ENCODE assay signal across 26 cellular contexts in genomic region chr10:58665361-58665760, GRCh38.
A peak's percentile ranks its signal among the peaks of the same experiment; 100 is the strongest.
DNase-seq lines count a peak whose midpoint lies in the region; ATAC-seq and TF ChIP-seq lines count a peak whose summit lies in the region.
"Had no signal": no experiment of that assay in that cellular context is flagged by ENCODE, and none has a peak within 500 bp of the region (broad histone marks: within the 10 kb centered on the region; RNA-seq: fewer than 3 reads in every experiment).

No MANE protein-coding gene starts in this region.

- H3K27me3 Mint-ChIP-seq in immature natural killer cell (ENCODE audit: low read depth in 3 of 3), result no peaks in the 10 kb centered on the region
- H3K27me3 Mint-ChIP-seq: activated CD4-positive, alpha-beta memory T cell treated with anti-CD3 and anti-CD28 coated beads for 36 hours; activated naive CD4-positive, alpha-beta T cell treated with anti-CD3 and anti-CD28 coated beads, Interleukin-2, amount 50 U/mL, for 24 hours; activated T-cell treated with anti-CD3 and anti-CD28 coated beads, Interleukin-2, amount 50 U/mL, for 24 hours; CD4-positive, alpha-beta memory T cell had no signal

- H3K27me3 ChIP-seq in GM23248 (replicated peaks; ENCODE audit: insufficient read depth) (no peaks in the 10 kb centered on the region), ascending aorta (no peaks in the 10 kb centered on the region), prostate gland (replicated peaks; ENCODE audit: insufficient read depth) (no peaks in the 10 kb centered on the region), Karpas-422 (ENCODE audit: low read length) (no peaks in the 10 kb centered on the region)
- H3K27me3 ChIP-seq: brain microvascular endothelial cell, neutrophil had no signal

- intact Hi-C loops in ascending aorta (cut with DNase I) (no loop called here), prostate gland (cut with DNase I) (no loop called here)

- H4K20me1 ChIP-seq in GM23248 (ENCODE audit: insufficient read depth), result no peaks in the 10 kb centered on the region; the same call in 1 of the 2 replicates
- no peaks in the 10 kb centered on the region for H4K20me1 ChIP-seq in Karpas-422 (ENCODE audit: insufficient read depth, low read depth, low read length)

- peaks cover 53% of the 10 kb centered on the region for H3K4me1 ChIP-seq in GM23248 (ENCODE audit: insufficient read depth)
- peaks cover 0 to 6% of the 10 kb centered on the region in 2 donors for H3K4me1 ChIP-seq in ascending aorta
- no peaks in the 10 kb centered on the region for H3K4me1 ChIP-seq in prostate gland (replicated peaks)
- no peaks in the 10 kb centered on the region for H3K4me1 ChIP-seq in Karpas-422 (ENCODE audit: low read length)

- DNase-seq in GM23248, result no peak
- DNase-seq in ascending aorta (ENCODE audit: low spot score in 2 of 2), result no peak
- no peak for DNase-seq in immature natural killer cell
- DNase-seq in prostate gland (ENCODE audit: low spot score), result no peak
- no peak for DNase-seq in stimulated activated CD4-positive, alpha-beta T cell treated with anti-CD3 and anti-CD28 coated beads, Interleukin-4, amount 100 ng/mL, for 4 hours
- no peak for DNase-seq in activated CD4-positive, CD25-positive, alpha-beta regulatory T cell treated with anti-CD3 and anti-CD28 coated beads, Interleukin-2, amount 50 U/mL, for 72 hours
- DNase-seq in Karpas-422, result no peak
- DNase-seq: activated CD4-positive, alpha-beta memory T cell treated with anti-CD3 and anti-CD28 coated beads for 36 hours; activated T-cell treated with anti-CD3 and anti-CD28 coated beads, Interleukin-2, amount 50 U/mL, for 24 hours; kidney glomerular epithelial cell; NCI-H2081 treated with DMSO at 0.1 percent for 48 hours; NCI-H524; right cardiac atrium; Right ventricle myocardium superior; stimulated activated naive CD4-positive, alpha-beta T cell; trophoblast cell had no signal

- H3K79me2 ChIP-seq in GM23248 (ENCODE audit: insufficient read depth) (peaks cover 85% of the 10 kb centered on the region), Karpas-422 (ENCODE audit: low read length) (no peaks in the 10 kb centered on the region)

- H3K9me2 ChIP-seq in GM23248 (ENCODE audit: insufficient read depth) (no peaks in the 10 kb centered on the region), Karpas-422 (replicated peaks; ENCODE audit: insufficient read depth, low read length) (no peaks in the 10 kb centered on the region)

- TF ChIP-seq POLR2A in prostate gland (IDR thresholded peaks at IDR 0.05), result no peak

- peak overlapping the region in 3 of 6 donors; percentile 18 to 56 (median 27) for H3K27ac Mint-ChIP-seq in immature natural killer cell
- H3K27ac Mint-ChIP-seq: activated CD4-positive, alpha-beta memory T cell treated with anti-CD3 and anti-CD28 coated beads for 36 hours; activated naive CD4-positive, alpha-beta T cell treated with anti-CD3 and anti-CD28 coated beads, Interleukin-2, amount 50 U/mL, for 24 hours; activated T-cell treated with anti-CD3 and anti-CD28 coated beads, Interleukin-2, amount 50 U/mL, for 24 hours; GM23338 had no signal

- H3K9me3 ChIP-seq in GM23248 (ENCODE audit: low read depth) (no peaks in the 10 kb centered on the region), ascending aorta (peaks cover 0 to 17% of the 10 kb centered on the region in 2 donors), prostate gland (no peaks in the 10 kb centered on the region), Karpas-422 (ENCODE audit: low read length) (no peaks in the 10 kb centered on the region)
- H3K9me3 ChIP-seq: mucosa of descending colon, neutrophil had no signal

- TF ChIP-seq CTCF in ascending aorta (IDR thresholded peaks at IDR 0.05) (no peak), prostate gland (IDR thresholded peaks at IDR 0.05) (no peak)

- in situ Hi-C loops in GM23248 (cut with MboI), result no loop called here

- peak overlapping the region in 4 of 5 donors; percentile 33 to 77 (median 65) for H3K4me3 Mint-ChIP-seq in immature natural killer cell
- H3K4me3 Mint-ChIP-seq: activated CD4-positive, alpha-beta memory T cell treated with anti-CD3 and anti-CD28 coated beads for 36 hours; activated T-cell treated with anti-CD3 and anti-CD28 coated beads, Interleukin-2, amount 50 U/mL, for 24 hours; GM23338 had no signal

- H3F3A ChIP-seq in GM23248 (ENCODE audit: insufficient read depth), result peaks cover 46% of the 10 kb centered on the region

- peak overlapping the region; percentile 58 for H3K9ac ChIP-seq in GM23248
- no peak overlapping the region for H3K9ac ChIP-seq in Karpas-422 (ENCODE audit: low read length)

- peaks cover 37 to 40% of the 10 kb centered on the region in 2 donors for H3K4me1 Mint-ChIP-seq in immature natural killer cell

- ATAC-seq in GM21390 (IDR thresholded peaks at IDR 0.05; ENCODE audit: unreplicated experiment), result no peak
- ATAC-seq: esophagus mucosa, GM23338 had no signal

- peak overlapping the region; percentile 74 for H3K4me2 ChIP-seq in GM23248 (ENCODE audit: unreplicated experiment)
- H3K4me2 ChIP-seq in Karpas-422 (ENCODE audit: low read depth, low read length, poor library complexity, severe bottlenecking), result no peak overlapping the region

- WGBS in GM23248 (ENCODE audit: low coverage in 1 of 2, low lambda C conversion rate in 2 of 2, missing lambda C conversion rate in 2 of 2), 2 experiments, result 37 to 40% methylated on average over 3 of the region's 3 CpGs
- 26% methylated on average over 3 of the region's 3 CpGs for WGBS in prostate gland

- H3K36me3 Mint-ChIP-seq in immature natural killer cell, result peaks cover 0 to 3% (median 0%) of the 10 kb centered on the region in 3 donors
- H3K36me3 Mint-ChIP-seq: activated CD4-positive, alpha-beta memory T cell treated with anti-CD3 and anti-CD28 coated beads for 36 hours; T-cell had no signal

- peaks cover 5 to 24% (median 10%) of the 10 kb centered on the region in 6 donors for H3K9me3 Mint-ChIP-seq in immature natural killer cell

- H2AFZ ChIP-seq in GM23248, result no peak overlapping the region
- no peak overlapping the region for H2AFZ ChIP-seq in Karpas-422 (ENCODE audit: low read length)
- H2AFZ ChIP-seq: GM23338 had no signal

- peak overlapping the region; percentile 64 for H3K4me3 ChIP-seq in GM23248
- H3K4me3 ChIP-seq in ascending aorta, result peak overlapping the region; percentile 47 to 48
- H3K4me3 ChIP-seq in prostate gland, result peak overlapping the region in 1 of 2 donors; percentile 20
- H3K4me3 ChIP-seq in Karpas-422 (ENCODE audit: low read length), result no peak overlapping the region
- H3K4me3 ChIP-seq: GM23338, mucosa of descending colon had no signal

- H3K27ac ChIP-seq in GM23248 (peak overlapping the region; percentile 33), ascending aorta (peak overlapping the region in 1 of 2 donors; percentile 25), prostate gland (peak overlapping the region; percentile 34 to 49), Karpas-422 (ENCODE audit: low read length) (no peak overlapping the region)
- H3K27ac ChIP-seq: neutrophil, VCaP had no signal

- 0 out of 2 replicates have a peak, but pooled peaks cover 3% of the 10 kb centered on the region for H3K36me3 ChIP-seq in GM23248 (ENCODE audit: low read depth)
- H3K36me3 ChIP-seq in ascending aorta, result no peaks in the 10 kb centered on the region
- H3K36me3 ChIP-seq in prostate gland, result no peaks in the 10 kb centered on the region
- no peaks in the 10 kb centered on the region for H3K36me3 ChIP-seq in Karpas-422 (ENCODE audit: insufficient read depth, low read length)
- H3K36me3 ChIP-seq: brain microvascular endothelial cell, neutrophil had no signal
